ENCODE assay signal across 8 cellular contexts in the genomic region with DNA sequence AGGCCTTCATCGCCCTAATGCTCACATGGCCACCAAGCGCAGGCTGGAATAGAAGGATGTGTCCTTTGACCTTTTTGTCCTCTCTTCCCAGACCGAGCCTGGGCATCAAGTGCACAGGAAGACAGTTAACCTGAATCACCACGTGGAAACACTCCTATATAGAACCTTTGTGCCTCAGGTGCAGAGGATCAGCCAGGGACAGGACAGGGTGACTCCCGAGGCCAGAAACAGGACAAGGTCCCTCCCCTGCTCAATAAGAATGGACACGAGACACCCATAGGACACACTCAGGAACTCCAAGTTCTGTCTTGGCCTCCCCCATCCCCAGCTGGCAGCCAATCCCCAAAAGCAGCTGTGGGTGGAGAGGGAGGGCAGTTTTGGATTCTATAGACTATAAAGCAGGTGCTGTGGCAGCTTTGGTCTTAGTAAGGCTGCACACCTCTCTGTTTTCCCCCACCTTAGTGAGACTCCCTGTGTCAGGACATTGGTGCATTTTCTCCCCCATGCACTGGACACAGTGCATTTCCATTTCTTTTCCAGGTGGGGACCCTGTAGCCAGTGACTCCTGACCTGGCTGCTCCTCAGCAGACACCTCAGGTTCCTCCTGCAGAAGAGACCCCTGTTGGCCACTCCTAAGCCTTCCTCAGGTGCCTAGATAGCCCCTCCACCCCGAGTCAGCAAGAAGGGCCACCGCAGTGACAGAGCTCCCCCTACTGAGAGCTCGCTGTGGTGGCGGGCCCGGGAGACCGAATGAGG. TPM values are rescaled to one million over a fixed set of nuclear protein-coding genes. Genes with fewer than 3 reads are reported as not detected.
A peak's percentile ranks its signal among the peaks of the same experiment; 100 is the strongest.
DNase-seq lines count a peak whose midpoint lies in the region; ATAC-seq and TF ChIP-seq lines count a peak whose summit lies in the region.

No MANE protein-coding gene starts in this region.

- TF ChIP-seq POLR2A in esophagus squamous epithelium (IDR thresholded peaks at IDR 0.05): no peak

- no peak overlapping the region for H3K4me3 Mint-ChIP-seq in activated CD8-positive, alpha-beta T cell treated with anti-CD3 and anti-CD28 coated beads, Interleukin-2, amount 10 ng/mL, durations not matched to agents 7 days and 5 days

- ATAC-seq in GM18873 (IDR thresholded peaks at IDR 0.05; ENCODE audit: low FRiP score, unreplicated experiment) (peak; percentile 72), HG03066 (IDR thresholded peaks at IDR 0.05; ENCODE audit: low read depth, unreplicated experiment) (peak; percentile 78)
- ATAC-seq in activated CD8-positive, alpha-beta T cell treated with anti-CD3 and anti-CD28 coated beads, Interleukin-2, amount 10 ng/mL, durations not matched to agents 7 days and 5 days: peak; percentile 73

- POLR2A ChIA-PET in activated CD8-positive, alpha-beta T cell treated with anti-CD3 and anti-CD28 coated beads, Interleukin-2, amount 10 ng/mL, durations not matched to agents 7 days and 5 days (lab: Charles Lee): no interaction called here

- peak overlapping the region; percentile 95 for H3K27ac ChIP-seq in BLaER1
- H3K27ac ChIP-seq in esophagus squamous epithelium: no peak overlapping the region
- H3K27ac ChIP-seq in osteoblast (ENCODE audit: low read depth, low read length): no peak overlapping the region

- no peaks in the 10 kb centered on the region for H3K36me3 Mint-ChIP-seq in activated CD8-positive, alpha-beta T cell treated with anti-CD3 and anti-CD28 coated beads, Interleukin-2, amount 10 ng/mL, durations not matched to agents 7 days and 5 days (ENCODE audit: low read depth)

- peaks cover 21% of the 10 kb centered on the region for H3K4me1 Mint-ChIP-seq in activated CD8-positive, alpha-beta T cell treated with anti-CD3 and anti-CD28 coated beads, Interleukin-2, amount 10 ng/mL, durations not matched to agents 7 days and 5 days (ENCODE audit: low read depth)

- peaks cover 2% of the 10 kb centered on the region for H3K27me3 Mint-ChIP-seq in activated CD8-positive, alpha-beta T cell treated with anti-CD3 and anti-CD28 coated beads, Interleukin-2, amount 10 ng/mL, durations not matched to agents 7 days and 5 days (ENCODE audit: low read depth)

- H3K36me3 ChIP-seq in BLaER1 (no peaks in the 10 kb centered on the region), esophagus squamous epithelium (no peaks in the 10 kb centered on the region), osteoblast (ENCODE audit: insufficient read depth, low read length) (no peaks in the 10 kb centered on the region)

- H3K9me3 Mint-ChIP-seq in activated CD8-positive, alpha-beta T cell treated with anti-CD3 and anti-CD28 coated beads, Interleukin-2, amount 10 ng/mL, durations not matched to agents 7 days and 5 days (ENCODE audit: insufficient read depth): no peaks in the 10 kb centered on the region

- 23 to 67% methylated on average over 6 to 11 of the region's 12 CpGs for WGBS in esophagus squamous epithelium, 2 donors

- peak; percentile 40 to 86 (median 64) for TF ChIP-seq CTCF in esophagus squamous epithelium (IDR thresholded peaks at IDR 0.05)
- peak; percentile 64 for TF ChIP-seq CTCF in osteoblast (IDR thresholded peaks at IDR 0.05; ENCODE audit: extremely low read depth, low read depth, low read length)

- H4K20me1 ChIP-seq in BLaER1 (no peaks in the 10 kb centered on the region), osteoblast (ENCODE audit: insufficient read depth, low read length) (no peaks in the 10 kb centered on the region)

- H3K9ac ChIP-seq in BLaER1: peak overlapping the region; percentile 21; the same call in 1 of the 2 replicates

- H3K9me3 ChIP-seq in BLaER1: no peaks in the 10 kb centered on the region; the same call in 1 of the 2 replicates
- H3K9me3 ChIP-seq in esophagus squamous epithelium: no peaks in the 10 kb centered on the region
- no peaks in the 10 kb centered on the region for H3K9me3 ChIP-seq in osteoblast (ENCODE audit: low read depth, low read length)

- H3K4me3 ChIP-seq in BLaER1 (no peak overlapping the region), esophagus squamous epithelium (no peak overlapping the region), osteoblast (ENCODE audit: insufficient read depth, low read length) (no peak overlapping the region)

- no peak overlapping the region for H3K27ac Mint-ChIP-seq in activated CD8-positive, alpha-beta T cell treated with anti-CD3 and anti-CD28 coated beads, Interleukin-2, amount 10 ng/mL, durations not matched to agents 7 days and 5 days

- H2AFZ ChIP-seq in osteoblast (ENCODE audit: low read length): no peak overlapping the region

- DNase-seq in NCI-H345 (lab: John Stamatoyannopoulos, UW) (peak; percentile 66), esophagus squamous epithelium (lab: John Stamatoyannopoulos, UW) (no peak), osteoblast (ENCODE audit: insufficient read length, low spot score, missing footprints) (no peak), foreskin melanocyte (no peak)
- peak; percentile 63 for DNase-seq in activated CD8-positive, alpha-beta T cell treated with anti-CD3 and anti-CD28 coated beads, Interleukin-2, amount 10 ng/mL, durations not matched to agents 7 days and 5 days

- intact Hi-C loops in esophagus squamous epithelium (cut with DNase I): no loop called here

- H3K79me2 ChIP-seq in osteoblast (ENCODE audit: insufficient read depth, low read length): no peaks in the 10 kb centered on the region

- H3K4me2 ChIP-seq in BLaER1: peak overlapping the region; percentile 91
- no peak overlapping the region for H3K4me2 ChIP-seq in osteoblast (ENCODE audit: insufficient read depth, low read length)

- H3K4me1 ChIP-seq in BLaER1 (peaks cover 98% of the 10 kb centered on the region), esophagus squamous epithelium (peaks cover 28 to 51% (median 31%) of the 10 kb centered on the region in 3 donors), osteoblast (ENCODE audit: insufficient read depth, low read length) (no peaks in the 10 kb centered on the region)

- CTCF ChIA-PET in activated CD8-positive, alpha-beta T cell treated with anti-CD3 and anti-CD28 coated beads, Interleukin-2, amount 10 ng/mL, durations not matched to agents 7 days and 5 days (lab: Charles Lee): interaction anchor here (0.6 to 13.0 kb wide), 23 partner anchors 7 to 161 kb away, joined by 3 to 158 read pairs (median 5); partner anchors contain the start of gene POU2AF1

- H3K27me3 ChIP-seq in BLaER1 (no peaks in the 10 kb centered on the region), esophagus squamous epithelium (no peaks in the 10 kb centered on the region), osteoblast (ENCODE audit: insufficient read depth, low read length) (peaks cover 8% of the 10 kb centered on the region)

RNA-seq across cellular contexts. Expression of gene POU2AF1, which starts 43.6 kb away (rescaled TPM):
- 1 to 10 TPM; 1.7 to 2.4 TPM for total RNA-seq in activated CD8-positive, alpha-beta T cell treated with anti-CD3 and anti-CD28 coated beads, Interleukin-2, amount 10 ng/mL, durations not matched to agents 7 days and 5 days
- total RNA-seq in esophagus squamous epithelium (1 to 10 TPM in 2 of 4 donors, under 1 TPM in 1, not detected in 1; 0.57 to 2.2 (median 1.8) TPM), osteoblast (not detected in 2 replicates)

Comparison
In these comparisons a context has a peak if more than half of its experiments do, and no peak if none do; other contexts are left out.
1. DNase-seq: peak in NCI-H345 (single experiment) and activated CD8-positive, alpha-beta T cell treated with anti-CD3 and anti-CD28 coated beads, Interleukin-2, amount 10 ng/mL, durations not matched to agents 7 days and 5 days (single experiment); none in esophagus squamous epithelium (single experiment), osteoblast (single experiment) and foreskin melanocyte (single experiment).
2. Peak in every context shown above with its lines, with median percentiles within 50 percentile points of each other: ATAC-seq.